ENCODE assay signal across 11 cellular contexts in genomic region chr2:158984554-158985207, GRCh38. TPM values are rescaled to one million over a fixed set of nuclear protein-coding genes. Genes with fewer than 3 reads are reported as not detected.
DNase-seq lines count a peak whose midpoint lies in the region; ATAC-seq and TF ChIP-seq lines count a peak whose summit lies in the region.
"Had no signal": no experiment of that assay in that cellular context is flagged by ENCODE, and none has a peak within 500 bp of the region (broad histone marks: within the 10 kb centered on the region; RNA-seq: fewer than 3 reads in every experiment).

No MANE protein-coding gene starts in this region.

- no peak overlapping the region for H3K4me2 ChIP-seq in GM23248 (ENCODE audit: unreplicated experiment)

- H3K27ac ChIP-seq in GM23248: no peak overlapping the region

- H3K9me3 ChIP-seq in GM23248 (ENCODE audit: low read depth): no peaks in the 10 kb centered on the region

- H3K4me1 ChIP-seq in GM23248 (ENCODE audit: insufficient read depth): peaks cover 8% of the 10 kb centered on the region

- H3K9me2 ChIP-seq in GM23248 (ENCODE audit: insufficient read depth): no peaks in the 10 kb centered on the region

- TF ChIP-seq CTCF in fibroblast of villous mesenchyme (IDR thresholded peaks at IDR 0.05; ENCODE audit: insufficient read depth, low read depth, low read length): no peak

- H3K79me2 ChIP-seq in GM23248 (ENCODE audit: insufficient read depth): peaks cover 99% of the 10 kb centered on the region

- H3K27me3 ChIP-seq in GM23248 (replicated peaks; ENCODE audit: insufficient read depth): no peaks in the 10 kb centered on the region

- DNase-seq in GM23248 (peak; percentile 10), NCI-H82 treated with DMSO at 0.1 percent for 48 hours (lab: John Stamatoyannopoulos, UW; ENCODE audit: unreplicated experiment) (peak; percentile 92), fibroblast of villous mesenchyme (ENCODE audit: low read depth) (peak; percentile 15), renal cortical epithelial cell (ENCODE audit: low read depth) (peak; percentile 36), SIG-M5 (lab: John Stamatoyannopoulos, UW) (no peak), A172 (ENCODE audit: low spot score) (no peak)
- no peak for DNase-seq in NK-92 treated with Interleukin-12 subunit alpha and Interleukin-12 subunit beta, amount 100 ng/mL, for 24 hours (lab: John Stamatoyannopoulos, UW)
- DNase-seq: activated CD8-positive, alpha-beta T cell treated with anti-CD3 and anti-CD28 coated beads, Interleukin-2, amount 10 ng/mL, durations not matched to agents 7 days and 5 days; COR-L47; stimulated activated CD4-positive, alpha-beta T cell treated with anti-CD3 and anti-CD28 coated beads, Interleukin-15, amount 100 ng/mL, for 24 hours had no signal

- ATAC-seq in HG03097 (IDR thresholded peaks at IDR 0.05; ENCODE audit: low FRiP score, unreplicated experiment): no peak
- ATAC-seq: activated CD8-positive, alpha-beta T cell treated with anti-CD3 and anti-CD28 coated beads, Interleukin-2, amount 10 ng/mL, durations not matched to agents 7 days and 5 days had no signal

- WGBS in GM23248 (ENCODE audit: low coverage in 1 of 2, low lambda C conversion rate in 2 of 2, missing lambda C conversion rate in 2 of 2), 2 experiments: 47 to 52% methylated on average over 5 of the region's 5 CpGs

- no peaks in the 10 kb centered on the region for H4K20me1 ChIP-seq in GM23248 (ENCODE audit: insufficient read depth)

- no peak overlapping the region for H2AFZ ChIP-seq in GM23248

- peaks cover 2% of the 10 kb centered on the region for H3F3A ChIP-seq in GM23248 (ENCODE audit: insufficient read depth)

- in situ Hi-C loops in GM23248 (cut with MboI): no loop called here

- no peak overlapping the region for H3K4me3 ChIP-seq in GM23248
- H3K4me3 ChIP-seq in fibroblast of villous mesenchyme (ENCODE audit: low read depth, low read length): no peak overlapping the region

- H3K9ac ChIP-seq in GM23248: no peak overlapping the region

- no peaks in the 10 kb centered on the region for H3K36me3 ChIP-seq in GM23248 (ENCODE audit: low read depth)

RNA-seq across cellular contexts. Expression of gene TANC1, which starts 16.2 kb away (rescaled TPM):
- 12.1 and 16.3 TPM in 2 replicates for total RNA-seq in GM23248 (2014; rRNA removed; shearing (Covaris generic))
- 7.6 and 8.2 TPM in 2 replicates for polyA plus RNA-seq in GM23248 (2016; fragmentation: Nextera tagmentation; extraction: Ambion mirVana)
- 49.9 and 74.7 TPM in 2 replicates for total RNA-seq in fibroblast of villous mesenchyme
- total RNA-seq in renal cortical epithelial cell: 14.8 and 44.0 TPM in 2 replicates
- 12.6 and 14.3 TPM in 2 replicates for total RNA-seq in A172 (2014; rRNA removed; shearing (Covaris generic))

Comparison
In these comparisons a context has a peak if more than half of its experiments do, and no peak if none do; other contexts are left out.
1. DNase-seq: peak in GM23248 (single experiment), NCI-H82 treated with DMSO at 0.1 percent for 48 hours (single experiment), fibroblast of villous mesenchyme (single experiment) and renal cortical epithelial cell (single experiment); none in SIG-M5 (single experiment), NK-92 treated with Interleukin-12 subunit alpha and Interleukin-12 subunit beta, amount 100 ng/mL, for 24 hours (single experiment) and A172 (single experiment).